ENCODE assay signal across 20 cellular contexts in genomic region chr16:76176153-76176552, GRCh38.
DNase-seq lines count a peak whose midpoint lies in the region; ATAC-seq and TF ChIP-seq lines count a peak whose summit lies in the region.
"Had no signal": no experiment of that assay in that cellular context is flagged by ENCODE, and none has a peak within 500 bp of the region (broad histone marks: within the 10 kb centered on the region; RNA-seq: fewer than 3 reads in every experiment).

No MANE protein-coding gene starts in this region.

- ATAC-seq in GM18909 (IDR thresholded peaks at IDR 0.05; ENCODE audit: poor library complexity, unreplicated experiment) (peak; percentile 82), HG02623 (IDR thresholded peaks at IDR 0.05; ENCODE audit: unreplicated experiment) (peak; percentile 87), HG03457 (IDR thresholded peaks at IDR 0.05; ENCODE audit: unreplicated experiment) (peak; percentile 96)
- no peak for ATAC-seq in CD8-positive, alpha-beta T cell
- ATAC-seq: gastroesophageal sphincter; left cardiac atrium; natural killer cell treated with Interleukin-12 subunit alpha and Interleukin-12 subunit beta and Interleukin-15 and Interleukin-18, amount 100 ng/mL, for 72 hours had no signal

- no peaks in the 10 kb centered on the region for H3K27me3 Mint-ChIP-seq in CD8-positive, alpha-beta T cell (ENCODE audit: low read depth)
- H3K27me3 Mint-ChIP-seq: natural killer cell treated with Interleukin-12 subunit alpha and Interleukin-12 subunit beta and Interleukin-15 and Interleukin-18, amount 100 ng/mL, for 72 hours; type B pancreatic cell had no signal

- POLR2A ChIA-PET in CD8-positive, alpha-beta T cell (lab: Charles Lee) = no interaction called here
- POLR2A ChIA-PET in A673 (lab: Charles Lee; ENCODE audit: low non-redundant PET) = no interaction called here

- H3K36me3 ChIP-seq in CD8-positive, alpha-beta T cell (ENCODE audit: insufficient read depth, low read length) = no peaks in the 10 kb centered on the region
- H3K36me3 ChIP-seq in A673 (ENCODE audit: insufficient read depth, low read length, poor library complexity, severe bottlenecking) = no peaks in the 10 kb centered on the region
- H3K36me3 ChIP-seq: gastroesophageal sphincter, WERI-Rb-1 had no signal

- no peaks in the 10 kb centered on the region for H3K36me3 Mint-ChIP-seq in CD8-positive, alpha-beta T cell
- H3K36me3 Mint-ChIP-seq: type B pancreatic cell had no signal

- H3K9me3 Mint-ChIP-seq in CD8-positive, alpha-beta T cell = peaks cover 20% of the 10 kb centered on the region
- H3K9me3 Mint-ChIP-seq: type B pancreatic cell had no signal

- DNase-seq in G401 (ENCODE audit: low spot score) (peak; percentile 50), NCI-H524 (lab: John Stamatoyannopoulos, UW) (no peak), A673 (ENCODE audit: low spot score) (no peak)
- no peak for DNase-seq in CD8-positive, alpha-beta T cell
- no peak for DNase-seq in activated CD4-positive, alpha-beta T cell treated with anti-CD3 and anti-CD28 coated beads, Interleukin-2, amount 50 U/mL, for 48 hours
- DNase-seq: activated T-cell treated with anti-CD3 and anti-CD28 coated beads, Interleukin-2, amount 50 U/mL, for 1 hour; anterior cingulate cortex; DMS79 treated with DMSO at 0.1 percent for 48 hours; effector CD8-positive, alpha-beta T cell; left cardiac atrium; NCI-H510A treated with DMSO at 0.1 percent for 48 hours; SIG-M5; WERI-Rb-1 had no signal

- H3K27me3 ChIP-seq in CD8-positive, alpha-beta T cell (ENCODE audit: insufficient read depth, low read length) = no peaks in the 10 kb centered on the region
- no peaks in the 10 kb centered on the region for H3K27me3 ChIP-seq in A673 (replicated peaks; ENCODE audit: insufficient read depth, low read depth, low read length, poor library complexity)
- H3K27me3 ChIP-seq: gastroesophageal sphincter had no signal

- no peak for TF ChIP-seq CTCF in CD8-positive, alpha-beta T cell (IDR thresholded peaks at IDR 0.05)
- TF ChIP-seq CTCF in A673 (conservative IDR thresholded peaks at IDR 0.05; ENCODE audit: low read depth, low read length) = no peak

- H3K9me3 ChIP-seq in CD8-positive, alpha-beta T cell (ENCODE audit: low read length) = no peaks in the 10 kb centered on the region
- H3K9me3 ChIP-seq in A673 (ENCODE audit: low read depth, low read length, poor library complexity, severe bottlenecking) = no peaks in the 10 kb centered on the region
- H3K9me3 ChIP-seq: gastroesophageal sphincter had no signal

- in situ Hi-C loops in G401 (cut with HindIII; ENCODE audit: low sequenced_read_pairs) = no loop called here

- no TSS peak for BruUV-seq in A673 (replicated peaks; lab: Mats Ljungman, UMichigan)

- no peaks in the 10 kb centered on the region for H3K4me1 Mint-ChIP-seq in CD8-positive, alpha-beta T cell (ENCODE audit: low read depth)

- H3K4me3 ChIP-seq in CD8-positive, alpha-beta T cell (ENCODE audit: low read depth, low read length) = no peak overlapping the region
- no peak overlapping the region for H3K4me3 ChIP-seq in A673 (ENCODE audit: low read depth, low read length, poor library complexity, severe bottlenecking)
- H3K4me3 ChIP-seq: gastroesophageal sphincter, smooth muscle cell had no signal

- no peak overlapping the region for H3K4me3 Mint-ChIP-seq in CD8-positive, alpha-beta T cell
- H3K4me3 Mint-ChIP-seq: natural killer cell treated with Interleukin-12 subunit alpha and Interleukin-12 subunit beta and Interleukin-15 and Interleukin-18, amount 100 ng/mL, for 72 hours; type B pancreatic cell had no signal

- CTCF ChIA-PET in CD8-positive, alpha-beta T cell (lab: Charles Lee) = no interaction called here
- CTCF ChIA-PET in A673 (lab: Charles Lee) = no interaction called here

- H3K27ac Mint-ChIP-seq in CD8-positive, alpha-beta T cell = no peak overlapping the region
- H3K27ac Mint-ChIP-seq: natural killer cell treated with Interleukin-12 subunit alpha and Interleukin-12 subunit beta and Interleukin-15 and Interleukin-18, amount 100 ng/mL, for 72 hours; type B pancreatic cell had no signal

- no peaks in the 10 kb centered on the region for H3K4me1 ChIP-seq in CD8-positive, alpha-beta T cell (ENCODE audit: insufficient read depth, low read length)
- H3K4me1 ChIP-seq in A673 (ENCODE audit: insufficient read depth, low read length, poor library complexity, severe bottlenecking) = no peaks in the 10 kb centered on the region
- H3K4me1 ChIP-seq: gastroesophageal sphincter had no signal

- H3K27ac ChIP-seq in CD8-positive, alpha-beta T cell (ENCODE audit: low read depth, low read length) = no peak overlapping the region
- H3K27ac ChIP-seq in A673 (ENCODE audit: low read depth, low read length, poor library complexity, severe bottlenecking) = no peak overlapping the region
- H3K27ac ChIP-seq: gastroesophageal sphincter, WERI-Rb-1 had no signal

- intact Hi-C loops in CD8-positive, alpha-beta T cell (cut with DNase I, micrococcal nuclease) = no loop called here
- intact Hi-C loops in A673 (cut with micrococcal nuclease; ENCODE audit: unreplicated experiment) = no loop called here
